ENCODE assay signal across 8 cellular contexts in the genomic region with DNA sequence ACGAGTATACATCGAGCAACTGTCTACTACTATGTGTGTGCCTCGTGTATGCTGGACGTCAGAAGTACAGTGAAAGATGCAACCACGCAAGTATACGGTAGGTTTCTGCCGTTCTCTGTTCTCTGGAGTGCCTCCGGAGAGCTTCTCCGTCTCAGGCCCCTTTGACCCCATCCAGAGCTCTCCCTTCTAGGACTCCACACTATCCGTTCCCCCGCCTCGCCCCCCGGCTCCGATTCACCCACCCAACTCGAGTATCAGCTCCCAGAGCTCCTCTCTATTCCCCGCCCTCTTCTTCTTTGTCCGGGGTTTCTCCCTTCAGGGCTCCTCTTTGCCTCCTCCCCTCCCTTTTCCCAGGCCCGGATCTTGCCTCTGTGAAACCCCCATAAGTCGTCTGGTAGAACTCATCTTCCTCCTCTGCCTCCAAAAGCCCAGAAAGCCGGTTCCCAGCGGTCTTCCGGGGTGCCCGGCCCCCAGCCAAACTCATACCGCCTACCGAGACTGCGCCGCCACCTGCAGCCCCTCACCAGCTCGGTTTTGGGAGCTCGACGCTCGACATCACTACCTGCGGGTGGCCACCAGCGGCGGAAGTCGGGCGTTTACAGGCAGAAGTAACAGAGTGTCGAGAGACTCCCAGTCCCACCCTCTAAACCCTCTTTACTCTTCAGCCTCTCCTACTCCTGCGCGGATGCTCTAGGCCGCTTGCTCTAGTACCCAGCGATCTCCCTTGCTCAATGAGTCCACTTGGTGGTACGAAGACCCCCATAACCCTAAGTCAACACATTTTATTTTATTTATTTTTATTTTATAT.
DNase-seq lines count a peak whose midpoint lies in the region; ATAC-seq and TF ChIP-seq lines count a peak whose summit lies in the region.

A gene with protein sequence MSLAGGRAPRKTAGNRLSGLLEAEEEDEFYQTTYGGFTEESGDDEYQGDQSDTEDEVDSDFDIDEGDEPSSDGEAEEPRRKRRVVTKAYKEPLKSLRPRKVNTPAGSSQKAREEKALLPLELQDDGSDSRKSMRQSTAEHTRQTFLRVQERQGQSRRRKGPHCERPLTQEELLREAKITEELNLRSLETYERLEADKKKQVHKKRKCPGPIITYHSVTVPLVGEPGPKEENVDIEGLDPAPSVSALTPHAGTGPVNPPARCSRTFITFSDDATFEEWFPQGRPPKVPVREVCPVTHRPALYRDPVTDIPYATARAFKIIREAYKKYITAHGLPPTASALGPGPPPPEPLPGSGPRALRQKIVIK (minus strand): TSS at position 560 of the 808 bp plus-strand sequence. CDS start 76 bp downstream, at position 484.

- TF ChIP-seq CTCF in AG09309 (IDR thresholded peaks at IDR 0.05; ENCODE audit: control insufficient read depth, insufficient read depth, low read depth, low read length, missing control alignments): no peak

- H3K4me3 ChIP-seq in AG09309 (ENCODE audit: control insufficient read depth, low read depth, low read length): peak within 1 kb of the TSS; percentile 83

- ATAC-seq in GM19025 (IDR thresholded peaks at IDR 0.05; ENCODE audit: low read depth, unreplicated experiment) (peak; percentile 86), HG03280 (IDR thresholded peaks at IDR 0.05; ENCODE audit: unreplicated experiment) (peak; percentile 82)

- DNase-seq in AG09309 (ENCODE audit: low read depth) (peak; percentile 56), NCI-H446 treated with DMSO at 0.1 percent for 48 hours (lab: John Stamatoyannopoulos, UW) (peak; percentile 77), islet precursor cell (peak; percentile 94)
- DNase-seq in activated CD4-positive, CD25-positive, alpha-beta regulatory T cell treated with anti-CD3 and anti-CD28 coated beads, Interleukin-2, amount 50 U/mL, for 16 hours (ENCODE audit: low read depth, low spot score): peak; percentile 76
- peak; percentile 83 for DNase-seq in central memory CD4-positive, alpha-beta T cell
- peak; percentile 72 to 81 (median 74) for DNase-seq in stimulated activated CD4-positive, alpha-beta T cell treated with anti-CD3 and anti-CD28 coated beads, Interleukin-12 subunit alpha, Interleukin-12 subunit beta, amount 100 ng/mL, for 48 hours (ENCODE audit: low read depth in 2 of 3, low spot score in 1 of 3)

Comparison
In these comparisons a context has a peak if more than half of its experiments do, and no peak if none do; other contexts are left out.
1. Peak in every context shown above with its lines: DNase-seq, ATAC-seq and H3K4me3 ChIP-seq.